7 cellular contexts compared by ENCODE assay signal in genomic region chr4:87293889-87294288, GRCh38. TPM values are rescaled to one million over a fixed set of nuclear protein-coding genes. Genes with fewer than 3 reads are reported as not detected.
"Had no signal": no experiment of that assay in that cellular context is flagged by ENCODE, and none has a peak within 500 bp of the region (broad histone marks: within the 10 kb centered on the region; RNA-seq: fewer than 3 reads in every experiment).

No MANE protein-coding gene starts in this region.

RNA-seq across cellular contexts. Expression of gene HSD17B13, which starts 28.8 kb away (rescaled TPM):
- total RNA-seq: activated naive CD8-positive, alpha-beta T cell treated with anti-CD3 and anti-CD28 coated beads for 36 hours; activated T-cell treated with anti-CD3 and anti-CD28 coated beads, Interleukin-2, amount 50 U/mL, for 4 hours; activated T-helper 1 cell treated with anti-CD3 and anti-CD28 coated beads, Interleukin-12 subunit alpha, Interleukin-12 subunit beta, Interleukin-2, Interleukin-4 antibody, amounts not matched to agents 30 ng/mL and 10 ng/mL and 1 ng/mL, durations not matched to agents 14 hours and 24 hours and 36 hours; ascending aorta; bronchial epithelial cell; chondrocyte had no signal
- polyA plus RNA-seq: cardiac muscle cell had no signal
